8 cellular contexts compared by ENCODE assay signal in the genomic region with DNA sequence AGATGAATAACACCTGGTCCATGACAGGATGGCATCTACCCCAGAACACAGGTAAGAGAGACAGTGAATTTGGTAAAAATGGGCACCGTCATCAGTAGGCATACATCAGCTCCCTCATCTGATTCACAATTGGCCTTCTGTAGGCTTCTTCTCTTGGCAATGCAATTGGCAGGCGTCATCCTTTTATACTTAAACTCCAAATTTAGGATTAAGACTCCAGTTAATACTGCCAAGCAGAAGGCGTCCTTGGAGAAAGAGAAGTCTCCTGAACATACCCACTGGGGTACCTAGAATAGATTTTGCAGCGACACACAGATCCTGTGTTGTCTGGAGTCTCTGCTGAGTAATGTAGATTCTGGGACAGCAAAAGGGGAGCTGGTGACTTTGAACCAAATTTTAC. TPM values are rescaled to one million over a fixed set of nuclear protein-coding genes. Genes with fewer than 3 reads are reported as not detected.
DNase-seq lines count a peak whose midpoint lies in the region; ATAC-seq and TF ChIP-seq lines count a peak whose summit lies in the region.

No MANE protein-coding gene starts in this region.

- no peak for TF ChIP-seq CTCF in GM12875 (IDR thresholded peaks at IDR 0.05; ENCODE audit: borderline replicate concordance, insufficient read depth, low read depth, low read length)

- H3K4me3 ChIP-seq in GM12875 (ENCODE audit: low read depth, low read length) (peak overlapping the region; percentile 69), muscle layer of colon (ENCODE audit: low read depth in 1 of 2, low read length in 2 of 2) (peak overlapping the region; percentile 57 to 89)

- no peaks in the 10 kb centered on the region for H3K9me3 ChIP-seq in muscle layer of colon (ENCODE audit: low read length)

- H3K4me1 ChIP-seq in muscle layer of colon (ENCODE audit: insufficient read depth, low read length) = peaks cover 7% of the 10 kb centered on the region

- CTCF ChIA-PET in HEK293T (lab: Yijun Ruan, JAX) = no interaction called here

- DNase-seq in HuH-7.5 (ENCODE audit: low spot score) (peak; percentile 27), caudate nucleus (lab: John Stamatoyannopoulos, UW) (peak in 9 of 61 donors; percentile 19 to 63 (median 26)), A172 (ENCODE audit: low spot score) (no peak), HEK293T (ENCODE audit: extremely low spot score) (no peak), ureter (ENCODE audit: low spot score) (no peak)

- no peaks in the 10 kb centered on the region for H3K27me3 ChIP-seq in muscle layer of colon (ENCODE audit: control insufficient read depth in 1 of 2, insufficient read depth in 2 of 2, low read length in 2 of 2)

- ATAC-seq in HG03025 (IDR thresholded peaks at IDR 0.05; ENCODE audit: low FRiP score, unreplicated experiment) = no peak

- H3K9ac ChIP-seq in muscle layer of colon (ENCODE audit: low read length) = no peak overlapping the region

- H3K27ac ChIP-seq in caudate nucleus (ENCODE audit: low read depth, low read length) = peak overlapping the region; percentile 40
- no peak overlapping the region for H3K27ac ChIP-seq in muscle layer of colon (ENCODE audit: low read depth, low read length)

- POLR2A ChIA-PET in HEK293T (lab: Yijun Ruan, JAX) = interaction anchor here (1.0 kb wide), 1 partner anchor 104 kb away, joined by 3 read pairs; a partner anchor contains a TSS

- H3K36me3 ChIP-seq in muscle layer of colon (ENCODE audit: insufficient read depth, low read length) = no peaks in the 10 kb centered on the region

TF ChIP-seq in HEK293T, 16 proteins besides CTCF, POLR2A, EP300 and RAD21:
- TF ChIP-seq SUZ12 (IDR thresholded peaks at IDR 0.05) = no peak
- TF ChIP-seq CTBP1 (IDR thresholded peaks at IDR 0.05; ENCODE audit: borderline replicate concordance) = no peak
- TF ChIP-seq L3MBTL2 (conservative IDR thresholded peaks at IDR 0.05) = no peak
- TF ChIP-seq HDGF (IDR thresholded peaks at IDR 0.05; ENCODE audit: borderline replicate concordance) = no peak
- no peak for TF ChIP-seq TARDBP (IDR thresholded peaks at IDR 0.05)
TF ChIP-seq in HEK293T: peak in this region for 0.

RNA-seq across cellular contexts. Expression of a gene that starts 0.6 kb away (rescaled TPM):
- 7.6 and 10.2 TPM in 2 replicates for total RNA-seq in A172 (2014; rRNA removed; shearing (Covaris generic))
- total RNA-seq in ureter = 15.4 TPM
